Comparison of ENCODE assay signal across 8 cellular contexts in genomic region chr12:51421266-51421884, GRCh38.
DNase-seq lines count a peak whose midpoint lies in the region; ATAC-seq and TF ChIP-seq lines count a peak whose summit lies in the region.

No MANE protein-coding gene starts in this region.

- H3K27ac ChIP-seq in layer of hippocampus (ENCODE audit: low read depth, low read length): peak overlapping the region; percentile 32

- DNase-seq in stimulated activated naive CD4-positive, alpha-beta T cell (lab: John Stamatoyannopoulos, UW): peak in 5 of 6 experiments; percentile 8 to 58 (median 21)
- DNase-seq in stimulated activated naive CD4-positive, alpha-beta T cell treated with Interleukin-2 at 50 U/mL for 16 hours (lab: John Stamatoyannopoulos, UW): no peak
- peak; percentile 72 for DNase-seq in NCI-H146 treated with DMSO at 0.1 percent for 48 hours (lab: John Stamatoyannopoulos, UW; ENCODE audit: unreplicated experiment)
- DNase-seq in T follicular helper cell (ENCODE audit: low read depth): peak; percentile 7
- DNase-seq in cardiac fibroblast (ENCODE audit: low read depth in 2 of 2): peak; percentile 82
- peak; percentile 40 to 51 for DNase-seq in stimulated activated naive CD8-positive, alpha-beta T cell treated with anti-CD3 and anti-CD28 coated beads, Interleukin-15, amount 100 ng/mL, for 72 hours

- peak; percentile 37 for ATAC-seq in stimulated activated naive CD8-positive, alpha-beta T cell treated with anti-CD3 and anti-CD28 coated beads, Interleukin-15, amount 100 ng/mL, for 72 hours
- no peak for ATAC-seq in HG03432 (IDR thresholded peaks at IDR 0.05; ENCODE audit: unreplicated experiment)

- TF ChIP-seq CTCF in cardiac fibroblast (IDR thresholded peaks at IDR 0.05; ENCODE audit: low read depth, low read length): peak; percentile 65

- H3K4me3 ChIP-seq in cardiac fibroblast (replicated peaks in 1 of 2; ENCODE audit: low read depth in 2 of 2, low read length in 2 of 2): no peak overlapping the region

- H3K27me3 ChIP-seq in layer of hippocampus (ENCODE audit: control insufficient read depth, insufficient read depth, low read length): no peaks in the 10 kb centered on the region

- H3K27me3 Mint-ChIP-seq in stimulated activated naive CD8-positive, alpha-beta T cell treated with anti-CD3 and anti-CD28 coated beads, Interleukin-15, amount 100 ng/mL, for 72 hours: no peaks in the 10 kb centered on the region

- peaks cover 22% of the 10 kb centered on the region for H3K4me1 Mint-ChIP-seq in stimulated activated naive CD8-positive, alpha-beta T cell treated with anti-CD3 and anti-CD28 coated beads, Interleukin-15, amount 100 ng/mL, for 72 hours

- no peak overlapping the region for H3K4me3 Mint-ChIP-seq in stimulated activated naive CD8-positive, alpha-beta T cell treated with anti-CD3 and anti-CD28 coated beads, Interleukin-15, amount 100 ng/mL, for 72 hours

- no peak overlapping the region for H3K27ac Mint-ChIP-seq in stimulated activated naive CD8-positive, alpha-beta T cell treated with anti-CD3 and anti-CD28 coated beads, Interleukin-15, amount 100 ng/mL, for 72 hours

- H3K9me3 Mint-ChIP-seq in stimulated activated naive CD8-positive, alpha-beta T cell treated with anti-CD3 and anti-CD28 coated beads, Interleukin-15, amount 100 ng/mL, for 72 hours: no peaks in the 10 kb centered on the region
